In genomic region chr12:8243682-8244161, GRCh38 we compare ENCODE assay signal across 8 cellular contexts. TPM values are rescaled to one million over a fixed set of nuclear protein-coding genes. Genes with fewer than 3 reads are reported as not detected.
DNase-seq lines count a peak whose midpoint lies in the region; ATAC-seq and TF ChIP-seq lines count a peak whose summit lies in the region.
"Not testable (repeated sequence)": the region's sequence is repeated elsewhere in the genome, so short reads cannot be mapped to it uniquely, and the experiment has no call there.

No MANE protein-coding gene starts in this region.

- not testable (repeated sequence) for H3K9me3 Mint-ChIP-seq in activated T-helper 1 cell treated with anti-CD3 and anti-CD28 coated beads, Interleukin-12 subunit alpha, Interleukin-12 subunit beta, Interleukin-2, Interleukin-4 antibody, amounts not matched to agents 30 ng/mL and 10 ng/mL and 1 ng/mL, durations not matched to agents 14 hours and 24 hours and 36 hours

- H3K36me3 ChIP-seq in OCI-LY7 (ENCODE audit: insufficient read depth, low read length); ectodermal cell (ENCODE audit: control insufficient read depth, insufficient read depth, low read length); neutrophil; thoracic aorta: not testable (repeated sequence)

- not testable (repeated sequence) for BruUV-seq in OCI-LY7 (replicated peaks; lab: Mats Ljungman, UMichigan)

- H3K4me2 ChIP-seq in OCI-LY7 (ENCODE audit: low read length) = peak overlapping the region; percentile 87

- peak overlapping the region; percentile 90 for H2AFZ ChIP-seq in OCI-LY7 (ENCODE audit: low read length)

- WGBS in ectodermal cell, 2 experiments = 0 to 1% methylated on average over 35 of the region's 35 CpGs

- H3K79me2 ChIP-seq in OCI-LY7 (ENCODE audit: insufficient read depth, low read depth, low read length) = not testable (repeated sequence)

- H3K4me1 ChIP-seq in OCI-LY7 (ENCODE audit: insufficient read depth, low read length, poor library complexity, severe bottlenecking); ectodermal cell (ENCODE audit: control insufficient read depth, insufficient read depth, low read length); thoracic aorta (ENCODE audit: control insufficient read depth in 1 of 2, low read depth in 2 of 2): not testable (repeated sequence)
- peaks cover 7 to 13% of the 10 kb centered on the region in 2 experiments for H3K4me1 ChIP-seq in neutrophil (ENCODE audit: control insufficient read depth in 1 of 2, insufficient read depth in 1 of 2, low read depth in 1 of 2, low read length in 1 of 2)

- H3K36me3 Mint-ChIP-seq in activated T-helper 1 cell treated with anti-CD3 and anti-CD28 coated beads, Interleukin-12 subunit alpha, Interleukin-12 subunit beta, Interleukin-2, Interleukin-4 antibody, amounts not matched to agents 30 ng/mL and 10 ng/mL and 1 ng/mL, durations not matched to agents 14 hours and 24 hours and 36 hours (ENCODE audit: low read depth) = not testable (repeated sequence)

- H3K4me1 Mint-ChIP-seq in activated T-helper 1 cell treated with anti-CD3 and anti-CD28 coated beads, Interleukin-12 subunit alpha, Interleukin-12 subunit beta, Interleukin-2, Interleukin-4 antibody, amounts not matched to agents 30 ng/mL and 10 ng/mL and 1 ng/mL, durations not matched to agents 14 hours and 24 hours and 36 hours (ENCODE audit: low read depth) = peaks cover 15% of the 10 kb centered on the region

- H3K4me3 ChIP-seq in OCI-LY7 (ENCODE audit: low read depth, low read length, poor library complexity, severe bottlenecking) (peak overlapping the region; percentile 90), ectodermal cell (ENCODE audit: insufficient read depth, low read depth, low read length) (peak overlapping the region; percentile 58), neutrophil (ENCODE audit: low read depth in 1 of 2, low read length in 1 of 2) (peak overlapping the region; percentile 67 to 78), thoracic aorta (peak overlapping the region; percentile 97)

- H4K20me1 ChIP-seq in OCI-LY7 (ENCODE audit: insufficient read depth, low read length) = not testable (repeated sequence)

- not testable (repeated sequence) for H3K9me2 ChIP-seq in OCI-LY7 (ENCODE audit: insufficient read depth, low read length)

- DNase-seq in COLO668 (lab: John Stamatoyannopoulos, UW; ENCODE audit: unreplicated experiment) = peak; percentile 10
- not testable (repeated sequence) for DNase-seq in OCI-LY7 (ENCODE audit: low spot score); activated T-helper 1 cell treated with anti-CD3 and anti-CD28 coated beads, Interleukin-12 subunit alpha, Interleukin-12 subunit beta, Interleukin-2, Interleukin-4 antibody, amounts not matched to agents 30 ng/mL and 10 ng/mL and 1 ng/mL, durations not matched to agents 14 hours and 24 hours and 36 hours (ENCODE audit: low spot score)
- DNase-seq in iPS-NIHi11 (ENCODE audit: low spot score) = peak; percentile 59
- peak; percentile 15 for DNase-seq in thoracic aorta (ENCODE audit: low spot score)

- peak overlapping the region; percentile 89 for H3K4me3 Mint-ChIP-seq in activated T-helper 1 cell treated with anti-CD3 and anti-CD28 coated beads, Interleukin-12 subunit alpha, Interleukin-12 subunit beta, Interleukin-2, Interleukin-4 antibody, amounts not matched to agents 30 ng/mL and 10 ng/mL and 1 ng/mL, durations not matched to agents 14 hours and 24 hours and 36 hours

- CTCF ChIA-PET in OCI-LY7 (lab: Charles Lee; ENCODE audit: unreplicated experiment) = interaction anchor here (0.6 kb wide), 1 partner anchor 11 kb away, joined by 5 read pairs; no protein-coding TSS in a partner anchor

- TF ChIP-seq CTCF in OCI-LY7 (conservative IDR thresholded peaks at IDR 0.05; ENCODE audit: low read length); neutrophil (IDR thresholded peaks at IDR 0.05); thoracic aorta (IDR thresholded peaks at IDR 0.05): not testable (repeated sequence)

- H3K27ac Mint-ChIP-seq in activated T-helper 1 cell treated with anti-CD3 and anti-CD28 coated beads, Interleukin-12 subunit alpha, Interleukin-12 subunit beta, Interleukin-2, Interleukin-4 antibody, amounts not matched to agents 30 ng/mL and 10 ng/mL and 1 ng/mL, durations not matched to agents 14 hours and 24 hours and 36 hours = peak overlapping the region; percentile 52

- ATAC-seq in HG03354 (IDR thresholded peaks at IDR 0.05; ENCODE audit: poor library complexity, severe bottlenecking, unreplicated experiment) = peak; percentile 19
- not testable (repeated sequence) for ATAC-seq in thoracic aorta (ENCODE audit: insufficient number of reproducible peaks, low FRiP score, low read depth)

- POLR2A ChIA-PET in OCI-LY7 (lab: Charles Lee) = interaction anchor here (1.1 kb wide), 1 partner anchor 141 kb away, joined by 4 read pairs; no protein-coding TSS in a partner anchor

- not testable (repeated sequence) for H3K27me3 ChIP-seq in ectodermal cell (ENCODE audit: control insufficient read depth, insufficient read depth, low read length, poor library complexity, severe bottlenecking); thoracic aorta (replicated peaks; ENCODE audit: insufficient read depth)
- peaks cover 22% of the 10 kb centered on the region for H3K27me3 ChIP-seq in neutrophil

- not testable (repeated sequence) for H3K27me3 Mint-ChIP-seq in activated T-helper 1 cell treated with anti-CD3 and anti-CD28 coated beads, Interleukin-12 subunit alpha, Interleukin-12 subunit beta, Interleukin-2, Interleukin-4 antibody, amounts not matched to agents 30 ng/mL and 10 ng/mL and 1 ng/mL, durations not matched to agents 14 hours and 24 hours and 36 hours (ENCODE audit: insufficient read depth)

- intact Hi-C loops in OCI-LY7 (cut with micrococcal nuclease; ENCODE audit: unreplicated experiment) = loop anchor here (2.0 to 10.0 kb wide), 4 partner anchors 159 to 601 kb away; partner anchors contain the start of gene NECAP1
- intact Hi-C loops in activated T-helper 1 cell treated with anti-CD3 and anti-CD28 coated beads, Interleukin-12 subunit alpha, Interleukin-12 subunit beta, Interleukin-2, Interleukin-4 antibody, amounts not matched to agents 30 ng/mL and 10 ng/mL and 1 ng/mL, durations not matched to agents 14 hours and 24 hours and 36 hours (cut with micrococcal nuclease) = loop anchor here (1.0 to 5.0 kb wide), 4 partner anchors 161 to 1404 kb away; partner anchors contain the start of genes NECAP1 and SLC2A3

- H3K27ac ChIP-seq in OCI-LY7 (ENCODE audit: low read depth, low read length, poor library complexity, severe bottlenecking) = not testable (repeated sequence)
- H3K27ac ChIP-seq in ectodermal cell (ENCODE audit: insufficient read depth, low read depth, low read length, poor library complexity, severe bottlenecking) (peak overlapping the region; percentile 16), neutrophil (peak overlapping the region; percentile 71), thoracic aorta (peak overlapping the region; percentile 76 to 82)

- not testable (repeated sequence) for H3K9me3 ChIP-seq in OCI-LY7 (ENCODE audit: low read length); ectodermal cell (ENCODE audit: control insufficient read depth, low read length); neutrophil; thoracic aorta

RNA-seq across cellular contexts. Expression of gene FAM90A1, which starts 16.3 kb away (rescaled TPM):
- total RNA-seq in OCI-LY7 (2014; rRNA removed; shearing (Covaris generic)) = not detected in 2 replicates
- not detected in 2 replicates for total RNA-seq in OCI-LY7 (2022)
- total RNA-seq in activated T-helper 1 cell treated with anti-CD3 and anti-CD28 coated beads, Interleukin-12 subunit alpha, Interleukin-12 subunit beta, Interleukin-2, Interleukin-4 antibody, amounts not matched to agents 30 ng/mL and 10 ng/mL and 1 ng/mL, durations not matched to agents 14 hours and 24 hours and 36 hours = 0.15 and 0.36 TPM in 2 replicates
- polyA plus RNA-seq in ectodermal cell (2013, experiment 1 of 4) = not detected
- 0.12 TPM for polyA plus RNA-seq in ectodermal cell (2013, experiment 2 of 4)
- polyA plus RNA-seq in ectodermal cell (2013, experiment 3 of 4) = not detected
- polyA plus RNA-seq in ectodermal cell (2013, experiment 4 of 4) = not detected
- not detected for total RNA-seq in thoracic aorta
